8 cellular contexts compared by ENCODE assay signal in genomic region chr9:38068866-38069628, GRCh38. TPM values are rescaled to one million over a fixed set of nuclear protein-coding genes. Genes with fewer than 3 reads are reported as not detected.
A peak's percentile ranks its signal among the peaks of the same experiment; 100 is the strongest.
DNase-seq lines count a peak whose midpoint lies in the region; ATAC-seq, FAIRE-seq and TF ChIP-seq lines count a peak whose summit lies in the region.

Gene SHB (minus strand): TSS chr9:38069227. CDS start chr9:38068645, 582 bp downstream.

- ATAC-seq in GM21360 (IDR thresholded peaks at IDR 0.05; ENCODE audit: unreplicated experiment) (peak; percentile 50), foreskin keratinocyte (peak; percentile 52)

- H3K9ac ChIP-seq in neural progenitor cell, result no peak within 1 kb of the TSS

- TF ChIP-seq EP300 in stomach (IDR thresholded peaks at IDR 0.05), result no peak

- H3F3A ChIP-seq in neural progenitor cell (ENCODE audit: low read depth), result peaks cover 30% of the 10 kb centered on the region

- no peaks in the 10 kb centered on the region for H3K79me2 ChIP-seq in neural progenitor cell (ENCODE audit: low read depth)

- peaks cover 24% of the 10 kb centered on the region for H4K20me1 ChIP-seq in neural progenitor cell (ENCODE audit: low read depth)

- peaks cover 19% of the 10 kb centered on the region for H3K4me1 ChIP-seq in CD8-positive, alpha-beta memory T cell (ENCODE audit: insufficient read depth, low read length)
- H3K4me1 ChIP-seq in foreskin keratinocyte (peaks cover 3% of the 10 kb centered on the region), neural progenitor cell (peaks cover 33% of the 10 kb centered on the region), stomach (peaks cover 25 to 63% (median 55%) of the 10 kb centered on the region in 4 donors)

- H3K36me3 Mint-ChIP-seq in CD8-positive, alpha-beta memory T cell, result no peaks in the 10 kb centered on the region
- peaks cover 3% of the 10 kb centered on the region for H3K36me3 Mint-ChIP-seq in neural progenitor cell

- H3K27ac Mint-ChIP-seq in CD8-positive, alpha-beta memory T cell, result peak within 1 kb of the TSS; percentile 52 to 87 (median 68)
- H3K27ac Mint-ChIP-seq in neural progenitor cell, result peak within 1 kb of the TSS; percentile 39

- FAIRE-seq in HTR-8/SVneo (lab: Jason Lieb, UNC), result no peak

- H3K9me3 ChIP-seq in CD8-positive, alpha-beta memory T cell (ENCODE audit: low read length), result no peaks in the 10 kb centered on the region
- H3K9me3 ChIP-seq in neural progenitor cell (ENCODE audit: low read depth) (no peaks in the 10 kb centered on the region), stomach (no peaks in the 10 kb centered on the region)

- peaks cover 13 to 27% (median 27%) of the 10 kb centered on the region in 3 donors for H3K4me1 Mint-ChIP-seq in CD8-positive, alpha-beta memory T cell
- peaks cover 40% of the 10 kb centered on the region for H3K4me1 Mint-ChIP-seq in neural progenitor cell

- 0 to 1% (median 0%) methylated on average over 63 to 110 of the region's 110 CpGs; no CpG with 5 or more reads in 1 of the 5 donors for WGBS in stomach, 5 donors

- TF ChIP-seq CTCF in foreskin keratinocyte (conservative IDR thresholded peaks at IDR 0.05) (no peak), neural progenitor cell (IDR thresholded peaks at IDR 0.05) (no peak), stomach (IDR thresholded peaks at IDR 0.05) (peak in 3 of 7 experiments; percentile 21 to 37 (median 24))

- H3K4me3 ChIP-seq in CD8-positive, alpha-beta memory T cell (ENCODE audit: low read length), result peak within 1 kb of the TSS; percentile 93
- H3K4me3 ChIP-seq in neural progenitor cell (peak within 1 kb of the TSS; percentile 79), stomach (peak within 1 kb of the TSS; percentile 88 to 93 (median 90))

- peak; percentile 72 to 86 (median 74) for DNase-seq in CD8-positive, alpha-beta memory T cell
- peak; percentile 50 for DNase-seq in HTR-8/SVneo (ENCODE audit: insufficient read length, low spot score)
- DNase-seq in RKO (ENCODE audit: low spot score), result peak; percentile 75
- DNase-seq in activated effector memory CD4-positive, alpha-beta T cell treated with anti-CD3 and anti-CD28 coated beads, Interleukin-2, amount 50 U/mL, for 16 hours, result peak; percentile 92
- peak in 1 of 2 donors; percentile 61 for DNase-seq in foreskin keratinocyte
- peak; percentile 92 for DNase-seq in neural progenitor cell (ENCODE audit: low spot score)
- peak; percentile 90 for DNase-seq in stomach

- H3K27ac ChIP-seq in CD8-positive, alpha-beta memory T cell (ENCODE audit: low read depth, low read length), result peak within 1 kb of the TSS; percentile 73
- H3K27ac ChIP-seq in foreskin keratinocyte (peak within 1 kb of the TSS; percentile 62), neural progenitor cell (no peak within 1 kb of the TSS), stomach (peak within 1 kb of the TSS; percentile 96 to 98 (median 97))

- no peaks in the 10 kb centered on the region for H3K36me3 ChIP-seq in CD8-positive, alpha-beta memory T cell (ENCODE audit: insufficient read depth, low read length)
- H3K36me3 ChIP-seq in neural progenitor cell (no peaks in the 10 kb centered on the region), stomach (no peaks in the 10 kb centered on the region)

- H2AFZ ChIP-seq in neural progenitor cell (replicated peaks), result peak within 1 kb of the TSS; percentile 91

- CTCF ChIA-PET in CD8-positive, alpha-beta memory T cell (lab: Charles Lee), result interaction anchor here (1.1 to 1.5 kb wide), 2 partner anchors 20 to 166 kb away, joined by 3 read pairs; no protein-coding TSS in a partner anchor

- H3K4me3 Mint-ChIP-seq in CD8-positive, alpha-beta memory T cell, result peak within 1 kb of the TSS; percentile 83 to 92 (median 87)
- H3K4me3 Mint-ChIP-seq in neural progenitor cell, result peak within 1 kb of the TSS; percentile 92

- intact Hi-C loops in stomach (cut with DNase I; ENCODE audit: low total_unique reads), result loop anchor here (10.0 kb wide), 1 partner anchor 54 kb away; no protein-coding TSS in a partner anchor

- no peaks in the 10 kb centered on the region for H3K9me3 Mint-ChIP-seq in CD8-positive, alpha-beta memory T cell
- no peaks in the 10 kb centered on the region for H3K9me3 Mint-ChIP-seq in neural progenitor cell

- peaks cover 11 to 16% of the 10 kb centered on the region in 2 donors for H3K27me3 Mint-ChIP-seq in CD8-positive, alpha-beta memory T cell
- H3K27me3 Mint-ChIP-seq in neural progenitor cell (ENCODE audit: insufficient read depth, low read depth), result peaks cover 36% of the 10 kb centered on the region

- H3K4me2 ChIP-seq in neural progenitor cell, result peak within 1 kb of the TSS; percentile 97

- TF ChIP-seq POLR2A in stomach (IDR thresholded peaks at IDR 0.05), result peak in 1 of 4 donors; percentile 9

- POLR2A ChIA-PET in CD8-positive, alpha-beta memory T cell (lab: Charles Lee), result no interaction called here

- no peaks in the 10 kb centered on the region for H3K27me3 ChIP-seq in CD8-positive, alpha-beta memory T cell (ENCODE audit: insufficient read depth, low read length, poor library complexity, severe bottlenecking)
- H3K27me3 ChIP-seq in foreskin keratinocyte, result no peaks in the 10 kb centered on the region
- H3K27me3 ChIP-seq in neural progenitor cell, result peaks cover 60% of the 10 kb centered on the region
- peaks cover 0 to 11% (median 0%) of the 10 kb centered on the region in 3 donors for H3K27me3 ChIP-seq in stomach

RNA-seq across cellular contexts. Expression of gene SHB, which starts in this region (rescaled TPM):
- total RNA-seq in CD8-positive, alpha-beta memory T cell, result 1 to 10 TPM; 1.8 TPM
- polyA plus RNA-seq in CD8-positive, alpha-beta memory T cell, result 0.64 TPM
- total RNA-seq in foreskin keratinocyte (17.0 and 19.0 TPM in 2 replicates), neural progenitor cell (ENCODE audit: low replicate concordance) (1.1 and 4.1 TPM in 2 replicates), stomach (10 to 100 TPM in 3 of 5 donors, 1 to 10 TPM in 2; 3.5 to 37.7 (median 14.8) TPM)
- polyA plus RNA-seq in foreskin keratinocyte (15.8 and 17.8 TPM in 2 replicates), stomach (1 to 10 TPM; 6.7 to 9.0 (median 7.3) TPM)
